ENCODE assay signal across 9 cellular contexts in the genomic region with DNA sequence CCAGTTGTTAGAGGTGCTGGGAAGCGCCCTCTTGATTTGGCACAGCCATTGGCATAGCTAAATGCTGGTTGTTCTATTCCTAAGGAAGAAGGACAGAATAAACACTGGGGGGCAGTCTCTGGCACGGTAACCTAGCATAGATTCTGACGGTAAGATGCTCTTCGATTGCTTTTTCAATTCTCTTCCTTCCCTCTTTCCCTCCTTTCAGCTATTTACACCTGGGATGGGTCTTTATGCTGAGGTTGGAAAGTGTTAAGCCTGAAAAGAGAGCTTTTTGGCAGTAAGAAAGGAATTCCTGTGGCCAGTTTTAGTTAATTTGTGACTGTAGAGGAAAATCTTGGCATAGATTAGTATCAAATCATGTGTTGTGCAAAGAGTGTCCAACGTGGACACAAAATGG.
DNase-seq lines count a peak whose midpoint lies in the region; ATAC-seq, FAIRE-seq and TF ChIP-seq lines count a peak whose summit lies in the region.
"Had no signal": no experiment of that assay in that cellular context is flagged by ENCODE, and none has a peak within 500 bp of the region (broad histone marks: within the 10 kb centered on the region; RNA-seq: fewer than 3 reads in every experiment).

No MANE protein-coding gene starts in this region.

- no TSS peak for BruUV-seq in Panc1 (replicated peaks; lab: Mats Ljungman, UMichigan)

- no peak for DNase-seq in AG09309 (ENCODE audit: low read depth)
- no peak for DNase-seq in GM18507 (ENCODE audit: extremely low spot score, insufficient read length, low read depth)
- DNase-seq in Panc1 (ENCODE audit: low read depth, low spot score) = no peak
- DNase-seq in iPS-NIHi11 (ENCODE audit: low spot score) = peak; percentile 33
- no peak for DNase-seq in HAP-1 (ENCODE audit: low spot score in 2 of 2)
- DNase-seq in GOT3 (lab: John Stamatoyannopoulos, UW) = no peak
- DNase-seq: PC-9 had no signal

- H3K4me3 ChIP-seq in AG09309 (ENCODE audit: control insufficient read depth, low read depth, low read length) (no peak overlapping the region), Panc1 (ENCODE audit: low read depth in 2 of 2, low read length in 2 of 2) (no peak overlapping the region), HAP-1 (no peak overlapping the region)
- H3K4me3 ChIP-seq: PC-9 had no signal

- FAIRE-seq in GM18507 (lab: Jason Lieb, UNC) = peak; percentile 42

- intact Hi-C loops in Panc1 (cut with micrococcal nuclease; ENCODE audit: unreplicated experiment) = loop anchor here (10.0 kb wide), 1 partner anchor 200 kb away; no protein-coding TSS in a partner anchor

- H3K9me3 ChIP-seq in Panc1 (ENCODE audit: control insufficient read depth, insufficient read depth, low read depth, low read length) (no peaks in the 10 kb centered on the region), HAP-1 (no peaks in the 10 kb centered on the region)

- no peak overlapping the region for H3K27ac ChIP-seq in Panc1 (ENCODE audit: low read length)

- in situ Hi-C loops in Panc1 (cut with HindIII; ENCODE audit: low pct_unique_long_range_greater_than_20kb, low sequenced_read_pairs) = no loop called here
- in situ Hi-C loops in HAP-1 (cut with MboI; ENCODE audit: low sequenced_read_pairs) = no loop called here

- POLR2A ChIA-PET in Panc1 (lab: Charles Lee) = no interaction called here

- H3K4me1 ChIP-seq in Panc1 (ENCODE audit: control insufficient read depth, insufficient read depth, low read length) (no peaks in the 10 kb centered on the region), HAP-1 (no peaks in the 10 kb centered on the region)

- H3K36me3 ChIP-seq in Panc1 (ENCODE audit: control insufficient read depth, insufficient read depth, low read length) (no peaks in the 10 kb centered on the region), HAP-1 (replicated peaks) (no peaks in the 10 kb centered on the region)

- no peaks in the 10 kb centered on the region for H3K27me3 ChIP-seq in Panc1 (ENCODE audit: control insufficient read depth, insufficient read depth, low read length)
- peaks cover 3% of the 10 kb centered on the region for H3K27me3 ChIP-seq in HAP-1 (ENCODE audit: low read depth)

- ATAC-seq in Panc1 (no peak), HG03135 (IDR thresholded peaks at IDR 0.05; ENCODE audit: unreplicated experiment) (no peak), HG03457 (IDR thresholded peaks at IDR 0.05; ENCODE audit: unreplicated experiment) (no peak)

- CTCF ChIA-PET in Panc1 (lab: Charles Lee) = no interaction called here

- TF ChIP-seq CTCF in AG09309 (IDR thresholded peaks at IDR 0.05; ENCODE audit: control insufficient read depth, insufficient read depth, low read depth, low read length, missing control alignments) = peak; percentile 42
- TF ChIP-seq CTCF in Panc1 (IDR thresholded peaks at IDR 0.05) = peak; percentile 26
